Comparison of ENCODE assay signal across 1 cellular context in genomic region chr22:43969021-43969878, GRCh38.
TF ChIP-seq lines count a peak whose summit lies in the region.

No MANE protein-coding gene starts in this region.

TF ChIP-seq in K562, 482 proteins besides CTCF, POLR2A, EP300 and RAD21 (continued from another document and continues in another):
- TF ChIP-seq, protein P1, sequence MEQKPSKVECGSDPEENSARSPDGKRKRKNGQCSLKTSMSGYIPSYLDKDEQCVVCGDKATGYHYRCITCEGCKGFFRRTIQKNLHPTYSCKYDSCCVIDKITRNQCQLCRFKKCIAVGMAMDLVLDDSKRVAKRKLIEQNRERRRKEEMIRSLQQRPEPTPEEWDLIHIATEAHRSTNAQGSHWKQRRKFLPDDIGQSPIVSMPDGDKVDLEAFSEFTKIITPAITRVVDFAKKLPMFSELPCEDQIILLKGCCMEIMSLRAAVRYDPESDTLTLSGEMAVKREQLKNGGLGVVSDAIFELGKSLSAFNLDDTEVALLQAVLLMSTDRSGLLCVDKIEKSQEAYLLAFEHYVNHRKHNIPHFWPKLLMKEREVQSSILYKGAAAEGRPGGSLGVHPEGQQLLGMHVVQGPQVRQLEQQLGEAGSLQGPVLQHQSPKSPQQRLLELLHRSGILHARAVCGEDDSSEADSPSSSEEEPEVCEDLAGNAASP (IDR thresholded peaks at IDR 0.05), result no peak
- TF ChIP-seq ZFP30 (CRISPR knock-in tag; IDR thresholded peaks at IDR 0.05; ENCODE audit: borderline replicate concordance) (no peak), SAFB (IDR thresholded peaks at IDR 0.05; ENCODE audit: borderline replicate concordance, low read depth, low read length) (no peak), POLR2AphosphoS2 (IDR thresholded peaks at IDR 0.05; ENCODE audit: low read length) (no peak), NRF1 (conservative IDR thresholded peaks at IDR 0.05 in 1 of 2, IDR thresholded peaks at IDR 0.05 in 1 of 2) (no peak), ZNF12 (CRISPR knock-in tag; IDR thresholded peaks at IDR 0.05) (no peak), TCF3 (CRISPR knock-in tag; IDR thresholded peaks at IDR 0.05) (peak; percentile 98), ZFP1 (CRISPR knock-in tag; IDR thresholded peaks at IDR 0.05) (no peak), COPS2 (conservative IDR thresholded peaks at IDR 0.05) (no peak), KAT7 (CRISPR knock-in tag; IDR thresholded peaks at IDR 0.05; ENCODE audit: borderline replicate concordance) (no peak), CHD1 (IDR thresholded peaks at IDR 0.05; ENCODE audit: low read length) (no peak), MAFG (tag; conservative IDR thresholded peaks at IDR 0.05) (no peak), CBX3 (IDR thresholded peaks at IDR 0.05; ENCODE audit: borderline replicate concordance in 1 of 2, low read length in 2 of 2) (no peak), TCF15 (CRISPR knock-in tag; IDR thresholded peaks at IDR 0.05) (no peak), MLX (CRISPR knock-in tag; conservative IDR thresholded peaks at IDR 0.05) (no peak), NFIC (IDR thresholded peaks at IDR 0.05) (peak; percentile 81), TRIM28 (IDR thresholded peaks at IDR 0.05) (peak; percentile 77; the same call in 1 of the 2 replicates), IFI16 (CRISPR knock-in tag; IDR thresholded peaks at IDR 0.05) (no peak), ZKSCAN8 (CRISPR knock-in tag; IDR thresholded peaks at IDR 0.05) (no peak), ELF4 (CRISPR knock-in tag; IDR thresholded peaks at IDR 0.05) (peak; percentile 93), FOSL1 (tag; conservative IDR thresholded peaks at IDR 0.05) (no peak), SIRT6 (IDR thresholded peaks at IDR 0.05; ENCODE audit: low read depth, low read length) (no peak), TAF15 (IDR thresholded peaks at IDR 0.05; ENCODE audit: low read depth, low read length) (no peak), ZNF639 (CRISPR knock-in tag; conservative IDR thresholded peaks at IDR 0.05 in 1 of 2, IDR thresholded peaks at IDR 0.05 in 1 of 2) (no peak), EGR1 (conservative IDR thresholded peaks at IDR 0.05) (no peak), CC2D1A (IDR thresholded peaks at IDR 0.05) (peak; percentile 91), ZBTB11 (CRISPR knock-in tag; IDR thresholded peaks at IDR 0.05) (peak in 1 of 3 experiments; percentile 12; a peak in 1 of 6 replicates), KLF10 (CRISPR knock-in tag; IDR thresholded peaks at IDR 0.05) (no peak), EP400 (IDR thresholded peaks at IDR 0.05) (no peak), CTCFL (IDR thresholded peaks at IDR 0.05; ENCODE audit: borderline replicate concordance, insufficient read depth, low read depth, low read length, poor library complexity, severe bottlenecking) (no peak), TOE1 (IDR thresholded peaks at IDR 0.05; ENCODE audit: borderline replicate concordance) (peak; percentile 60; the same call in 1 of the 2 replicates), TOE1 (CRISPR knock-in tag; IDR thresholded peaks at IDR 0.05; ENCODE audit: borderline replicate concordance, low read depth) (no peak), CREB1 (IDR thresholded peaks at IDR 0.05) (no peak), CREB1 (CRISPR knock-in tag; IDR thresholded peaks at IDR 0.05) (no peak), SMARCA4 (IDR thresholded peaks at IDR 0.05) (peak; percentile 96), RBM25 (IDR thresholded peaks at IDR 0.05; ENCODE audit: low read depth, low read length, severe bottlenecking) (no peak), CEBPZ (IDR thresholded peaks at IDR 0.05; ENCODE audit: borderline replicate concordance, low read depth, low read length) (no peak), ZNF449 (CRISPR knock-in tag; IDR thresholded peaks at IDR 0.05) (no peak), MYC (IDR thresholded peaks at IDR 0.05; ENCODE audit: low read depth, low read length) (peak; percentile 44), MYC (CRISPR knock-in tag; IDR thresholded peaks at IDR 0.05; ENCODE audit: borderline replicate concordance, low read depth) (no peak)
- TF ChIP-seq, protein P2, sequence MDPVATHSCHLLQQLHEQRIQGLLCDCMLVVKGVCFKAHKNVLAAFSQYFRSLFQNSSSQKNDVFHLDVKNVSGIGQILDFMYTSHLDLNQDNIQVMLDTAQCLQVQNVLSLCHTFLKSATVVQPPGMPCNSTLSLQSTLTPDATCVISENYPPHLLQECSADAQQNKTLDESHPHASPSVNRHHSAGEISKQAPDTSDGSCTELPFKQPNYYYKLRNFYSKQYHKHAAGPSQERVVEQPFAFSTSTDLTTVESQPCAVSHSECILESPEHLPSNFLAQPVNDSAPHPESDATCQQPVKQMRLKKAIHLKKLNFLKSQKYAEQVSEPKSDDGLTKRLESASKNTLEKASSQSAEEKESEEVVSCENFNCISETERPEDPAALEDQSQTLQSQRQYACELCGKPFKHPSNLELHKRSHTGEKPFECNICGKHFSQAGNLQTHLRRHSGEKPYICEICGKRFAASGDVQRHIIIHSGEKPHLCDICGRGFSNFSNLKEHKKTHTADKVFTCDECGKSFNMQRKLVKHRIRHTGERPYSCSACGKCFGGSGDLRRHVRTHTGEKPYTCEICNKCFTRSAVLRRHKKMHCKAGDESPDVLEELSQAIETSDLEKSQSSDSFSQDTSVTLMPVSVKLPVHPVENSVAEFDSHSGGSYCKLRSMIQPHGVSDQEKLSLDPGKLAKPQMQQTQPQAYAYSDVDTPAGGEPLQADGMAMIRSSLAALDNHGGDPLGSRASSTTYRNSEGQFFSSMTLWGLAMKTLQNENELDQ (CRISPR knock-in tag; IDR thresholded peaks at IDR 0.05; ENCODE audit: borderline replicate concordance), result no peak
- TF ChIP-seq, protein P3, sequence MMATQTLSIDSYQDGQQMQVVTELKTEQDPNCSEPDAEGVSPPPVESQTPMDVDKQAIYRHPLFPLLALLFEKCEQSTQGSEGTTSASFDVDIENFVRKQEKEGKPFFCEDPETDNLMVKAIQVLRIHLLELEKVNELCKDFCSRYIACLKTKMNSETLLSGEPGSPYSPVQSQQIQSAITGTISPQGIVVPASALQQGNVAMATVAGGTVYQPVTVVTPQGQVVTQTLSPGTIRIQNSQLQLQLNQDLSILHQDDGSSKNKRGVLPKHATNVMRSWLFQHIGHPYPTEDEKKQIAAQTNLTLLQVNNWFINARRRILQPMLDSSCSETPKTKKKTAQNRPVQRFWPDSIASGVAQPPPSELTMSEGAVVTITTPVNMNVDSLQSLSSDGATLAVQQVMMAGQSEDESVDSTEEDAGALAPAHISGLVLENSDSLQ (IDR thresholded peaks at IDR 0.05), result no peak
- TF ChIP-seq, protein P4, sequence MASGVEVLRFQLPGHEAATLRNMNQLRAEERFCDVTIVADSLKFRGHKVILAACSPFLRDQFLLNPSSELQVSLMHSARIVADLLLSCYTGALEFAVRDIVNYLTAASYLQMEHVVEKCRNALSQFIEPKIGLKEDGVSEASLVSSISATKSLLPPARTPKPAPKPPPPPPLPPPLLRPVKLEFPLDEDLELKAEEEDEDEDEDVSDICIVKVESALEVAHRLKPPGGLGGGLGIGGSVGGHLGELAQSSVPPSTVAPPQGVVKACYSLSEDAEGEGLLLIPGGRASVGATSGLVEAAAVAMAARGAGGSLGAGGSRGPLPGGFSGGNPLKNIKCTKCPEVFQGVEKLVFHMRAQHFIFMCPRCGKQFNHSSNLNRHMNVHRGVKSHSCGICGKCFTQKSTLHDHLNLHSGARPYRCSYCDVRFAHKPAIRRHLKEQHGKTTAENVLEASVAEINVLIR (CRISPR knock-in tag; IDR thresholded peaks at IDR 0.05), result peak; percentile 10; the same call in 1 of the 2 replicates
- TF ChIP-seq, protein P5, sequence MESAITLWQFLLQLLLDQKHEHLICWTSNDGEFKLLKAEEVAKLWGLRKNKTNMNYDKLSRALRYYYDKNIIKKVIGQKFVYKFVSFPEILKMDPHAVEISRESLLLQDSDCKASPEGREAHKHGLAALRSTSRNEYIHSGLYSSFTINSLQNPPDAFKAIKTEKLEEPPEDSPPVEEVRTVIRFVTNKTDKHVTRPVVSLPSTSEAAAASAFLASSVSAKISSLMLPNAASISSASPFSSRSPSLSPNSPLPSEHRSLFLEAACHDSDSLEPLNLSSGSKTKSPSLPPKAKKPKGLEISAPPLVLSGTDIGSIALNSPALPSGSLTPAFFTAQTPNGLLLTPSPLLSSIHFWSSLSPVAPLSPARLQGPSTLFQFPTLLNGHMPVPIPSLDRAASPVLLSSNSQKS (CRISPR knock-in tag; IDR thresholded peaks at IDR 0.05), result no peak
